Comparison of ENCODE assay signal across 40 cellular contexts in the genomic region with DNA sequence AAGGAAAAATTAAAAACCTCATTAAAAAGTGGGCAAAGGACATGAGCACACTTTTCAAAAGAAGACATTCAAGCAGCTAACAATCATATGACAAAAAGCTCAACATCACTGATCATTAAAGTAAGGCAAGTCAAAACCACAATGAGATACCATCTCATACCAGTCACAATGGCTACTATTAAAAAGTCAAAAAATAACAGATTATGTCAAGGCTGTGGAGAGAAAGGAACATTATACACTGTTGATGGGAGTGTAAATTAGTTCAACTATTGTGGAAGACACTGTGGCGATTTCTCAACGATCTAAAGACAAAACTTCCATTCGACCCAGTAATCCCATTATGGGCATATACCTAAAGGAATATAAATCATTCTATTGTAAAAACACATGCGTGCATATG.
"Had no signal": no experiment of that assay in that cellular context is flagged by ENCODE, and none has a peak within 500 bp of the region (broad histone marks: within the 10 kb centered on the region; RNA-seq: fewer than 3 reads in every experiment).

No MANE protein-coding gene starts in this region.

- ATAC-seq: activated naive CD4-positive, alpha-beta T cell treated with anti-CD3 and anti-CD28 coated beads, Interleukin-2, amount 50 U/mL, for 72 hours; activated naive CD8-positive, alpha-beta T cell treated with anti-CD3 and anti-CD28 coated beads, Interleukin-2, amount 50 U/mL, for 24 hours; activated T-cell treated with anti-CD3 and anti-CD28 coated beads, Interleukin-2, amount 50 U/mL, for 4 hours; activated T-cell treated with anti-CD3 and anti-CD28 coated beads, Interleukin-2, amount 50 U/mL, for 72 hours; activated T-helper 17 cell treated with anti-CD3 and anti-CD28 coated beads, Interleukin-2, amount 50 U/mL, for 72 hours; body of pancreas had no signal

- DNase-seq: activated effector memory CD4-positive, alpha-beta T cell treated with anti-CD3 and anti-CD28 coated beads, Interleukin-2, amount 50 U/mL, for 16 hours; activated effector memory CD4-positive, alpha-beta T cell treated with Interleukin-2 at 50 U/mL for 16 hours; activated gamma-delta T cell; activated gamma-delta T cell treated with Interleukin-2 at 50 U/mL for 16 hours; activated naive CD4-positive, alpha-beta T cell; activated naive CD4-positive, alpha-beta T cell treated with anti-CD3 and anti-CD28 coated beads for 36 hours; activated naive CD4-positive, alpha-beta T cell treated with anti-CD3 and anti-CD28 coated beads, Interleukin-2, amount 10 ng/mL, durations not matched to agents 7 days and 5 days; activated naive CD4-positive, alpha-beta T cell treated with anti-CD3 and anti-CD28 coated beads, Interleukin-2, amount 50 U/mL, for 16 hours; activated naive CD4-positive, alpha-beta T cell treated with Interleukin-2 at 50 U/mL for 16 hours; activated naive CD8-positive, alpha-beta T cell treated with anti-CD3 and anti-CD28 coated beads for 36 hours; activated naive CD8-positive, alpha-beta T cell treated with anti-CD3 and anti-CD28 coated beads, Interleukin-2, amount 10 ng/mL, durations not matched to agents 7 days and 5 days; activated naive CD8-positive, alpha-beta T cell treated with anti-CD3 and anti-CD28 coated beads, Interleukin-2, amount 50 U/mL, for 24 hours; activated T-cell treated with anti-CD3 and anti-CD28 coated beads for 4 hours; activated T-cell treated with anti-CD3 and anti-CD28 coated beads, Interleukin-2, amount 50 U/mL, for 1 hour; activated T-cell treated with anti-CD3 and anti-CD28 coated beads, Interleukin-2, amount 50 U/mL, for 24 hours; activated T-cell treated with anti-CD3 and anti-CD28 coated beads, Interleukin-2, amount 50 U/mL, for 4 hours; activated T-cell treated with anti-CD3 and anti-CD28 coated beads, Interleukin-2, amount 50 U/mL, for 48 hours; activated T-cell treated with anti-CD3 and anti-CD28 coated beads, Interleukin-2, amount 50 U/mL, for 72 hours; adrenal gland; amniotic stem cell; amygdala; anterior cingulate cortex; aorta; body of pancreas; brain microvascular endothelial cell; caudate nucleus; central memory CD4-positive, alpha-beta T cell; cerebellar nuclear complex had no signal

- H3K27me3 ChIP-seq: adrenal gland, ascending aorta, body of pancreas, brain microvascular endothelial cell, breast epithelium, cardiac muscle cell had no signal

- H3K4me3 Mint-ChIP-seq: activated naive CD4-positive, alpha-beta T cell treated with anti-CD3 and anti-CD28 coated beads for 36 hours; activated naive CD4-positive, alpha-beta T cell treated with anti-CD3 and anti-CD28 coated beads, Interleukin-2, amount 10 ng/mL, durations not matched to agents 7 days and 5 days; activated naive CD4-positive, alpha-beta T cell treated with anti-CD3 and anti-CD28 coated beads, Interleukin-2, amount 50 U/mL, for 24 hours; activated naive CD8-positive, alpha-beta T cell; activated naive CD8-positive, alpha-beta T cell treated with anti-CD3 and anti-CD28 coated beads for 36 hours; activated naive CD8-positive, alpha-beta T cell treated with anti-CD3 and anti-CD28 coated beads, Interleukin-2, amount 10 ng/mL, durations not matched to agents 7 days and 5 days; activated naive CD8-positive, alpha-beta T cell treated with anti-CD3 and anti-CD28 coated beads, Interleukin-2, amount 50 U/mL, for 24 hours; activated T-cell treated with anti-CD3 and anti-CD28 coated beads, Interleukin-2, amount 50 U/mL, for 24 hours; activated T-cell treated with anti-CD3 and anti-CD28 coated beads, Interleukin-2, amount 50 U/mL, for 4 hours; activated T-cell treated with anti-CD3 and anti-CD28 coated beads, Interleukin-2, amount 50 U/mL, for 72 hours; activated T-helper 1 cell treated with anti-CD3 and anti-CD28 coated beads, Interleukin-12 subunit alpha, Interleukin-12 subunit beta, Interleukin-2, Interleukin-4 antibody, amounts not matched to agents 30 ng/mL and 10 ng/mL and 1 ng/mL, durations not matched to agents 14 hours and 24 hours and 36 hours; activated T-helper 17 cell treated with anti-CD3 and anti-CD28 coated beads, Interleukin-2, amount 50 U/mL, for 72 hours; brain; central memory CD8-positive, alpha-beta T cell had no signal

- H3K27ac Mint-ChIP-seq: activated naive CD4-positive, alpha-beta T cell treated with anti-CD3 and anti-CD28 coated beads for 36 hours; activated naive CD4-positive, alpha-beta T cell treated with anti-CD3 and anti-CD28 coated beads, Interleukin-2, amount 10 ng/mL, durations not matched to agents 7 days and 5 days; activated naive CD4-positive, alpha-beta T cell treated with anti-CD3 and anti-CD28 coated beads, Interleukin-2, amount 50 U/mL, for 24 hours; activated naive CD4-positive, alpha-beta T cell treated with anti-CD3 and anti-CD28 coated beads, Interleukin-2, amount 50 U/mL, for 72 hours; activated naive CD8-positive, alpha-beta T cell; activated naive CD8-positive, alpha-beta T cell treated with anti-CD3 and anti-CD28 coated beads for 36 hours; activated naive CD8-positive, alpha-beta T cell treated with anti-CD3 and anti-CD28 coated beads, Interleukin-2, amount 10 ng/mL, durations not matched to agents 7 days and 5 days; activated naive CD8-positive, alpha-beta T cell treated with anti-CD3 and anti-CD28 coated beads, Interleukin-2, amount 50 U/mL, for 24 hours; activated T-cell treated with anti-CD3 and anti-CD28 coated beads, Interleukin-2, amount 50 U/mL, for 24 hours; activated T-cell treated with anti-CD3 and anti-CD28 coated beads, Interleukin-2, amount 50 U/mL, for 72 hours; activated T-helper 1 cell treated with anti-CD3 and anti-CD28 coated beads, Interleukin-12 subunit alpha, Interleukin-12 subunit beta, Interleukin-2, Interleukin-4 antibody, amounts not matched to agents 30 ng/mL and 10 ng/mL and 1 ng/mL, durations not matched to agents 14 hours and 24 hours and 36 hours; activated T-helper 17 cell treated with anti-CD3 and anti-CD28 coated beads, Interleukin-2, amount 50 U/mL, for 72 hours; activated T-helper 2 cell treated with anti-CD3 and anti-CD28 coated beads, Interferon-gamma antibody, Interleukin-2, Interleukin-4, amounts not matched to agents 10 μg/mL and 5 μg/mL and 100 μg/mL, durations not matched to agents 14 hours and 24 hours and 36 hours; brain had no signal

- H3K9me3 Mint-ChIP-seq: activated T-helper 17 cell treated with anti-CD3 and anti-CD28 coated beads, Interleukin-2, amount 50 U/mL, for 72 hours had no signal

- FAIRE-seq: bronchial epithelial cell had no signal

- H3K4me1 ChIP-seq: adrenal gland, ascending aorta, body of pancreas, breast epithelium had no signal

- H3K4me3 ChIP-seq: adrenal gland, ascending aorta, body of pancreas, breast epithelium, cardiac muscle cell had no signal

- H3K36me3 Mint-ChIP-seq: activated naive CD4-positive, alpha-beta T cell treated with anti-CD3 and anti-CD28 coated beads, Interleukin-2, amount 10 ng/mL, durations not matched to agents 7 days and 5 days; activated naive CD8-positive, alpha-beta T cell treated with anti-CD3 and anti-CD28 coated beads, Interleukin-2, amount 10 ng/mL, durations not matched to agents 7 days and 5 days; brain had no signal

- H3K27ac ChIP-seq: adrenal gland, ascending aorta, body of pancreas, brain microvascular endothelial cell, breast epithelium, cardiac muscle cell had no signal

- H3K4me1 Mint-ChIP-seq: activated naive CD4-positive, alpha-beta T cell treated with anti-CD3 and anti-CD28 coated beads, Interleukin-2, amount 10 ng/mL, durations not matched to agents 7 days and 5 days; activated naive CD4-positive, alpha-beta T cell treated with anti-CD3 and anti-CD28 coated beads, Interleukin-2, amount 50 U/mL, for 24 hours; activated naive CD8-positive, alpha-beta T cell treated with anti-CD3 and anti-CD28 coated beads for 36 hours; activated naive CD8-positive, alpha-beta T cell treated with anti-CD3 and anti-CD28 coated beads, Interleukin-2, amount 10 ng/mL, durations not matched to agents 7 days and 5 days; activated naive CD8-positive, alpha-beta T cell treated with anti-CD3 and anti-CD28 coated beads, Interleukin-2, amount 50 U/mL, for 24 hours; activated T-helper 17 cell treated with anti-CD3 and anti-CD28 coated beads, Interleukin-2, amount 50 U/mL, for 72 hours; brain; central memory CD8-positive, alpha-beta T cell had no signal

- H3K9me3 ChIP-seq: adrenal gland had no signal

- H3K27me3 Mint-ChIP-seq: activated naive CD4-positive, alpha-beta T cell treated with anti-CD3 and anti-CD28 coated beads, Interleukin-2, amount 10 ng/mL, durations not matched to agents 7 days and 5 days; activated naive CD4-positive, alpha-beta T cell treated with anti-CD3 and anti-CD28 coated beads, Interleukin-2, amount 50 U/mL, for 24 hours; activated naive CD8-positive, alpha-beta T cell; activated naive CD8-positive, alpha-beta T cell treated with anti-CD3 and anti-CD28 coated beads for 36 hours; activated naive CD8-positive, alpha-beta T cell treated with anti-CD3 and anti-CD28 coated beads, Interleukin-2, amount 10 ng/mL, durations not matched to agents 7 days and 5 days; activated naive CD8-positive, alpha-beta T cell treated with anti-CD3 and anti-CD28 coated beads, Interleukin-2, amount 50 U/mL, for 24 hours; activated T-cell treated with anti-CD3 and anti-CD28 coated beads, Interleukin-2, amount 50 U/mL, for 24 hours; activated T-helper 17 cell treated with anti-CD3 and anti-CD28 coated beads, Interleukin-2, amount 50 U/mL, for 72 hours; brain had no signal

- H3K36me3 ChIP-seq: adrenal gland, ascending aorta, brain microvascular endothelial cell, breast epithelium, cardiac muscle cell had no signal
